17 cellular contexts compared by ENCODE assay signal in genomic region chr1:235087906-235088305, GRCh38.
"Had no signal": no experiment of that assay in that cellular context is flagged by ENCODE, and none has a peak within 500 bp of the region (broad histone marks: within the 10 kb centered on the region; RNA-seq: fewer than 3 reads in every experiment).

No MANE protein-coding gene starts in this region.

- H3K36me3 ChIP-seq: left lung, right lobe of liver, stomach, suprapubic skin, tibial nerve had no signal

- H3K27me3 ChIP-seq: left lung, right lobe of liver, stomach, suprapubic skin, tibial nerve had no signal

- ATAC-seq: left lung; naive thymus-derived CD8-positive, alpha-beta T cell; right lobe of liver; stimulated activated memory B cell treated with anti-CD40 and anti-IgM and Interleukin-4, amounts not matched to agents 10 μg/mL and 1 μg/mL and 100 μg/mL, for 72 hours had no signal

- H3K4me3 ChIP-seq: left lung, right lobe of liver, smooth muscle cell, stomach, suprapubic skin, tibial nerve had no signal

- H3K9me3 ChIP-seq: left lung, right lobe of liver, stomach, suprapubic skin, tibial nerve had no signal

- H3K27ac ChIP-seq: left lung, right lobe of liver, stomach, suprapubic skin had no signal

- DNase-seq: activated CD4-positive, alpha-beta memory T cell treated with anti-CD3 and anti-CD28 coated beads, Interleukin-2, amount 10 ng/mL, durations not matched to agents 7 days and 5 days; activated CD4-positive, alpha-beta T cell treated with anti-CD3 and anti-CD28 coated beads, Interleukin-2, amount 10 ng/mL, durations not matched to agents 24 days and 14 days; activated naive CD4-positive, alpha-beta T cell treated with anti-CD3 and anti-CD28 coated beads, Interleukin-2, amount 10 ng/mL, durations not matched to agents 7 days and 5 days; amygdala; effector CD4-positive, alpha-beta T cell; erythroblast; foreskin fibroblast; immature natural killer cell; left lung; naive thymus-derived CD8-positive, alpha-beta T cell; right lobe of liver; stimulated activated CD4-positive, alpha-beta T cell treated with anti-CD3 and anti-CD28 coated beads, Interleukin-15, amount 100 ng/mL, for 24 hours; stomach had no signal
